In genomic region chr3:172140499-172141391, GRCh38 we compare ENCODE assay signal across 1 cellular context.
TF ChIP-seq lines count a peak whose summit lies in the region.

No MANE protein-coding gene starts in this region.

TF ChIP-seq in HepG2, 621 proteins besides CTCF, POLR2A, EP300 and RAD21 (continued from another document and continues in another):
- TF ChIP-seq, protein P1, sequence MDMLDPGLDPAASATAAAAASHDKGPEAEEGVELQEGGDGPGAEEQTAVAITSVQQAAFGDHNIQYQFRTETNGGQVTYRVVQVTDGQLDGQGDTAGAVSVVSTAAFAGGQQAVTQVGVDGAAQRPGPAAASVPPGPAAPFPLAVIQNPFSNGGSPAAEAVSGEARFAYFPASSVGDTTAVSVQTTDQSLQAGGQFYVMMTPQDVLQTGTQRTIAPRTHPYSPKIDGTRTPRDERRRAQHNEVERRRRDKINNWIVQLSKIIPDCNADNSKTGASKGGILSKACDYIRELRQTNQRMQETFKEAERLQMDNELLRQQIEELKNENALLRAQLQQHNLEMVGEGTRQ (IDR thresholded peaks at IDR 0.05; ENCODE audit: low read depth, low read length): no peak
- TF ChIP-seq, protein P1 (CRISPR knock-in tag; IDR thresholded peaks at IDR 0.05; ENCODE audit: borderline replicate concordance): no peak
- no peak for TF ChIP-seq EZH2 (conservative IDR thresholded peaks at IDR 0.05; ENCODE audit: low read depth, low read length)
- peak; percentile 96; the same call in 1 of the 2 replicates for TF ChIP-seq SP140L (CRISPR knock-in tag; IDR thresholded peaks at IDR 0.05; ENCODE audit: borderline replicate concordance)
- no peak for TF ChIP-seq ZNF562 (CRISPR knock-in tag; IDR thresholded peaks at IDR 0.05; ENCODE audit: borderline replicate concordance)
- TF ChIP-seq, protein P2, sequence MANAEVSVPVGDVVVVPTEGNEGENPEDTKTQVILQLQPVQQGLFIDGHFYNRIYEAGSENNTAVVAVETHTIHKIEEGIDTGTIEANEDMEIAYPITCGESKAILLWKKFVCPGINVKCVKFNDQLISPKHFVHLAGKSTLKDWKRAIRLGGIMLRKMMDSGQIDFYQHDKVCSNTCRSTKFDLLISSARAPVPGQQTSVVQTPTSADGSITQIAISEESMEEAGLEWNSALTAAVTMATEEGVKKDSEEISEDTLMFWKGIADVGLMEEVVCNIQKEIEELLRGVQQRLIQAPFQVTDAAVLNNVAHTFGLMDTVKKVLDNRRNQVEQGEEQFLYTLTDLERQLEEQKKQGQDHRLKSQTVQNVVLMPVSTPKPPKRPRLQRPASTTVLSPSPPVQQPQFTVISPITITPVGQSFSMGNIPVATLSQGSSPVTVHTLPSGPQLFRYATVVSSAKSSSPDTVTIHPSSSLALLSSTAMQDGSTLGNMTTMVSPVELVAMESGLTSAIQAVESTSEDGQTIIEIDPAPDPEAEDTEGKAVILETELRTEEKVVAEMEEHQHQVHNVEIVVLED (CRISPR knock-in tag; IDR thresholded peaks at IDR 0.05; ENCODE audit: borderline replicate concordance): peak; percentile 72; the same call in 1 of the 2 replicates
- TF ChIP-seq EED (CRISPR knock-in tag; IDR thresholded peaks at IDR 0.05): no peak
- TF ChIP-seq ZNF770 (CRISPR knock-in tag; IDR thresholded peaks at IDR 0.05): peak; percentile 69
- TF ChIP-seq ZNF720 (CRISPR knock-in tag; IDR thresholded peaks at IDR 0.05): no peak
- peak; percentile 83; the same call in 1 of the 2 replicates for TF ChIP-seq ZNF746 (CRISPR knock-in tag; IDR thresholded peaks at IDR 0.05)
- TF ChIP-seq IKZF1 (IDR thresholded peaks at IDR 0.05): no peak
- TF ChIP-seq EHMT2 (IDR thresholded peaks at IDR 0.05; ENCODE audit: borderline replicate concordance, low read depth, low read length): no peak
- TF ChIP-seq, protein P3, sequence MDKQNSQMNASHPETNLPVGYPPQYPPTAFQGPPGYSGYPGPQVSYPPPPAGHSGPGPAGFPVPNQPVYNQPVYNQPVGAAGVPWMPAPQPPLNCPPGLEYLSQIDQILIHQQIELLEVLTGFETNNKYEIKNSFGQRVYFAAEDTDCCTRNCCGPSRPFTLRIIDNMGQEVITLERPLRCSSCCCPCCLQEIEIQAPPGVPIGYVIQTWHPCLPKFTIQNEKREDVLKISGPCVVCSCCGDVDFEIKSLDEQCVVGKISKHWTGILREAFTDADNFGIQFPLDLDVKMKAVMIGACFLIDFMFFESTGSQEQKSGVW (CRISPR knock-in tag; IDR thresholded peaks at IDR 0.05; ENCODE audit: borderline replicate concordance): no peak
- no peak for TF ChIP-seq ZFP41 (CRISPR knock-in tag; IDR thresholded peaks at IDR 0.05; ENCODE audit: borderline replicate concordance)
- no peak for TF ChIP-seq ZBTB42 (CRISPR knock-in tag; IDR thresholded peaks at IDR 0.05)
- TF ChIP-seq NFKB2 (CRISPR knock-in tag; IDR thresholded peaks at IDR 0.05; ENCODE audit: borderline replicate concordance): no peak
- TF ChIP-seq KDM5B (CRISPR knock-in tag; IDR thresholded peaks at IDR 0.05; ENCODE audit: borderline replicate concordance): no peak
- 0 out of 2 replicates have a peak, but pooled peaks have one; percentile 31 for TF ChIP-seq TFDP2 (CRISPR knock-in tag; IDR thresholded peaks at IDR 0.05)
- peak; percentile 92; the same call in 1 of the 2 replicates for TF ChIP-seq FOXK1 (CRISPR knock-in tag; IDR thresholded peaks at IDR 0.05; ENCODE audit: borderline replicate concordance, low read depth)
- TF ChIP-seq SRY (CRISPR knock-in tag; IDR thresholded peaks at IDR 0.05): no peak
- TF ChIP-seq ZNF776 (CRISPR knock-in tag; IDR thresholded peaks at IDR 0.05): no peak
- peak; percentile 56 for TF ChIP-seq POLR2G (IDR thresholded peaks at IDR 0.05; ENCODE audit: low read depth, low read length)
- no peak for TF ChIP-seq ZNF660 (CRISPR knock-in tag; IDR thresholded peaks at IDR 0.05; ENCODE audit: borderline replicate concordance, low read depth)
- TF ChIP-seq NFE2L2 (IDR thresholded peaks at IDR 0.05; ENCODE audit: low read length): peak; percentile 32; the same call in 1 of the 2 replicates
- TF ChIP-seq, protein P4, sequence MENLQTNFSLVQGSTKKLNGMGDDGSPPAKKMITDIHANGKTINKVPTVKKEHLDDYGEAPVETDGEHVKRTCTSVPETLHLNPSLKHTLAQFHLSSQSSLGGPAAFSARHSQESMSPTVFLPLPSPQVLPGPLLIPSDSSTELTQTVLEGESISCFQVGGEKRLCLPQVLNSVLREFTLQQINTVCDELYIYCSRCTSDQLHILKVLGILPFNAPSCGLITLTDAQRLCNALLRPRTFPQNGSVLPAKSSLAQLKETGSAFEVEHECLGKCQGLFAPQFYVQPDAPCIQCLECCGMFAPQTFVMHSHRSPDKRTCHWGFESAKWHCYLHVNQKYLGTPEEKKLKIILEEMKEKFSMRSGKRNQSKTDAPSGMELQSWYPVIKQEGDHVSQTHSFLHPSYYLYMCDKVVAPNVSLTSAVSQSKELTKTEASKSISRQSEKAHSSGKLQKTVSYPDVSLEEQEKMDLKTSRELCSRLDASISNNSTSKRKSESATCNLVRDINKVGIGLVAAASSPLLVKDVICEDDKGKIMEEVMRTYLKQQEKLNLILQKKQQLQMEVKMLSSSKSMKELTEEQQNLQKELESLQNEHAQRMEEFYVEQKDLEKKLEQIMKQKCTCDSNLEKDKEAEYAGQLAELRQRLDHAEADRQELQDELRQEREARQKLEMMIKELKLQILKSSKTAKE (CRISPR knock-in tag; IDR thresholded peaks at IDR 0.05; ENCODE audit: borderline replicate concordance): peak; percentile 90
- TF ChIP-seq MYNN (CRISPR knock-in tag; IDR thresholded peaks at IDR 0.05; ENCODE audit: low read depth): 0 out of 2 replicates have a peak, but pooled peaks have one; percentile 53
- TF ChIP-seq ZNF276 (CRISPR knock-in tag; IDR thresholded peaks at IDR 0.05; ENCODE audit: low read depth): no peak
- TF ChIP-seq FOXM1 (CRISPR knock-in tag; IDR thresholded peaks at IDR 0.05): no peak
- TF ChIP-seq MAFK (conservative IDR thresholded peaks at IDR 0.05 in 1 of 2, IDR thresholded peaks at IDR 0.05 in 1 of 2; ENCODE audit: low read length in 2 of 2): no peak
- TF ChIP-seq RFX5 (IDR thresholded peaks at IDR 0.05; ENCODE audit: low read depth, low read length): no peak
- no peak for TF ChIP-seq ZSCAN20 (CRISPR knock-in tag; IDR thresholded peaks at IDR 0.05; ENCODE audit: borderline replicate concordance)
- TF ChIP-seq PRDM15 (CRISPR knock-in tag; IDR thresholded peaks at IDR 0.05): 0 out of 2 replicates have a peak, but pooled peaks have one; percentile 59
- TF ChIP-seq, protein P5, sequence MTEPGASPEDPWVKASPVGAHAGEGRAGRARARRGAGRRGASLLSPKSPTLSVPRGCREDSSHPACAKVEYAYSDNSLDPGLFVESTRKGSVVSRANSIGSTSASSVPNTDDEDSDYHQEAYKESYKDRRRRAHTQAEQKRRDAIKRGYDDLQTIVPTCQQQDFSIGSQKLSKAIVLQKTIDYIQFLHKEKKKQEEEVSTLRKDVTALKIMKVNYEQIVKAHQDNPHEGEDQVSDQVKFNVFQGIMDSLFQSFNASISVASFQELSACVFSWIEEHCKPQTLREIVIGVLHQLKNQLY (CRISPR knock-in tag; IDR thresholded peaks at IDR 0.05): peak; percentile 93
- TF ChIP-seq SNAPC2 (CRISPR knock-in tag; IDR thresholded peaks at IDR 0.05): no peak; the same call in 1 of the 2 replicates
- TF ChIP-seq, protein P6, sequence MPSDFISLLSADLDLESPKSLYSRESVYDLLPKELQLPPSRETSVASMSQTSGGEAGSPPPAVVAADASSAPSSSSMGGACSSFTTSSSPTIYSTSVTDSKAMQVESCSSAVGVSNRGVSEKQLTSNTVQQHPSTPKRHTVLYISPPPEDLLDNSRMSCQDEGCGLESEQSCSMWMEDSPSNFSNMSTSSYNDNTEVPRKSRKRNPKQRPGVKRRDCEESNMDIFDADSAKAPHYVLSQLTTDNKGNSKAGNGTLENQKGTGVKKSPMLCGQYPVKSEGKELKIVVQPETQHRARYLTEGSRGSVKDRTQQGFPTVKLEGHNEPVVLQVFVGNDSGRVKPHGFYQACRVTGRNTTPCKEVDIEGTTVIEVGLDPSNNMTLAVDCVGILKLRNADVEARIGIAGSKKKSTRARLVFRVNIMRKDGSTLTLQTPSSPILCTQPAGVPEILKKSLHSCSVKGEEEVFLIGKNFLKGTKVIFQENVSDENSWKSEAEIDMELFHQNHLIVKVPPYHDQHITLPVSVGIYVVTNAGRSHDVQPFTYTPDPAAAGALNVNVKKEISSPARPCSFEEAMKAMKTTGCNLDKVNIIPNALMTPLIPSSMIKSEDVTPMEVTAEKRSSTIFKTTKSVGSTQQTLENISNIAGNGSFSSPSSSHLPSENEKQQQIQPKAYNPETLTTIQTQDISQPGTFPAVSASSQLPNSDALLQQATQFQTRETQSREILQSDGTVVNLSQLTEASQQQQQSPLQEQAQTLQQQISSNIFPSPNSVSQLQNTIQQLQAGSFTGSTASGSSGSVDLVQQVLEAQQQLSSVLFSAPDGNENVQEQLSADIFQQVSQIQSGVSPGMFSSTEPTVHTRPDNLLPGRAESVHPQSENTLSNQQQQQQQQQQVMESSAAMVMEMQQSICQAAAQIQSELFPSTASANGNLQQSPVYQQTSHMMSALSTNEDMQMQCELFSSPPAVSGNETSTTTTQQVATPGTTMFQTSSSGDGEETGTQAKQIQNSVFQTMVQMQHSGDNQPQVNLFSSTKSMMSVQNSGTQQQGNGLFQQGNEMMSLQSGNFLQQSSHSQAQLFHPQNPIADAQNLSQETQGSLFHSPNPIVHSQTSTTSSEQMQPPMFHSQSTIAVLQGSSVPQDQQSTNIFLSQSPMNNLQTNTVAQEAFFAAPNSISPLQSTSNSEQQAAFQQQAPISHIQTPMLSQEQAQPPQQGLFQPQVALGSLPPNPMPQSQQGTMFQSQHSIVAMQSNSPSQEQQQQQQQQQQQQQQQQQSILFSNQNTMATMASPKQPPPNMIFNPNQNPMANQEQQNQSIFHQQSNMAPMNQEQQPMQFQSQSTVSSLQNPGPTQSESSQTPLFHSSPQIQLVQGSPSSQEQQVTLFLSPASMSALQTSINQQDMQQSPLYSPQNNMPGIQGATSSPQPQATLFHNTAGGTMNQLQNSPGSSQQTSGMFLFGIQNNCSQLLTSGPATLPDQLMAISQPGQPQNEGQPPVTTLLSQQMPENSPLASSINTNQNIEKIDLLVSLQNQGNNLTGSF (CRISPR knock-in tag; IDR thresholded peaks at IDR 0.05): peak; percentile 71; the same call in 1 of the 2 replicates
- peak; percentile 40; the same call in 1 of the 2 replicates for TF ChIP-seq ZNF629 (CRISPR knock-in tag; conservative IDR thresholded peaks at IDR 0.05)
